In the genomic region with DNA sequence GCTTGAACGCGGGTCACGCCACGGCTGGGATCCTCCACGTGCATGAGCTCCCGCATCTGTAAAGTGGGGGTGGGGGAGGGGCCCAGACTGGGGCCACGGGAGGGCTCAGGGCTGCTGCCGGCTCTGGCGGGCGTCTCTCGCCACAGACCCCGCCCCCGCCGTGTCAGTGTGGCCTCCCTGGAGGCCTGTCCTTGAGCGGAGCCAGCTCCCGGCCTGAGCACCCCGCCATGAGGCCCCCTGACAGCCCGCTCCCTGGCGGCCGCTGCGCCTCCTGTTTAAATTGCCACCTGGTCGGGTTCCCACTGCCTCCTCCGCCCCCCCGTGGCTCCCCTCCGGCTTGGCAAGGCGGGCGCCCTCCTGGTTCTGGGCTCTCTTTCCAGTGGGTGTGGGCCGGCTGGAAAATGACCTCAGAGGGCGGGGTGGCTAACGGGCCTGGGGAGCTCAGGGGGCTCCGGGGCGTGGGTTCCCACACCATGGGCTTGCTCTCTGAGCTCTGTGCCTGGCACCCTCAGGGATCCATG, we compare ENCODE assay signal across 17 cellular contexts. TPM values are rescaled to one million over a fixed set of nuclear protein-coding genes. Genes with fewer than 3 reads are reported as not detected.
DNase-seq lines count a peak whose midpoint lies in the region; ATAC-seq, FAIRE-seq and TF ChIP-seq lines count a peak whose summit lies in the region.
"Had no signal": no experiment of that assay in that cellular context is flagged by ENCODE, and none has a peak within 500 bp of the region (broad histone marks: within the 10 kb centered on the region; RNA-seq: fewer than 3 reads in every experiment).

No MANE protein-coding gene starts in this region.

- H3K23me2 ChIP-seq in H1 (ENCODE audit: low read depth, low read length): peaks cover 23% of the 10 kb centered on the region; the same call in 1 of the 2 replicates

- no peak overlapping the region for H3K56ac ChIP-seq in H1 (replicated peaks; ENCODE audit: insufficient read length, low read depth, low read length)

- intact Hi-C loops in Right ventricle myocardium inferior (cut with DNase I): no loop called here
- intact Hi-C loops in cardiac septum (cut with DNase I): no loop called here
- intact Hi-C loops in pancreas (cut with DNase I): no loop called here

- H3K4me2 ChIP-seq in H1 (ENCODE audit: insufficient read depth in 1 of 2, low read depth in 2 of 2, low read length in 2 of 2): no peak overlapping the region

- DNase-seq in Right ventricle myocardium inferior (ENCODE audit: missing footprints) (no peak), cardiac septum (ENCODE audit: low spot score) (no peak), HFFc6 (no peak), H1 (ENCODE audit: low read depth in 1 of 2, low spot score in 2 of 2) (no peak), pancreas (peak; percentile 73 to 89 (median 80)), SIG-M5 treated with dmso at 0.1 percent for 504 hours (lab: John Stamatoyannopoulos, UW; ENCODE audit: unreplicated experiment) (no peak)
- no peak for DNase-seq in stimulated activated effector memory CD8-positive, alpha-beta T cell treated with anti-CD3 and anti-CD28 coated beads, Interleukin-12 subunit alpha, Interleukin-12 subunit beta, amount 100 ng/mL, for 72 hours (ENCODE audit: low spot score in 2 of 2)
- DNase-seq: CD4-positive, alpha-beta T cell; GF-D8; GOT3; Karpas-422; MM.1S; NCI-H1105 treated with DMSO at 0.1 percent for 48 hours; NCI-H2029; NCI-H69 had no signal

- H3K27ac ChIP-seq in H1 (ENCODE audit: low read depth, low read length) (no peak overlapping the region), pancreas (no peak overlapping the region)

- no peak overlapping the region for H4K5ac ChIP-seq in H1 (ENCODE audit: insufficient read length, low read depth, low read length)

- no peak overlapping the region for H3K4ac ChIP-seq in H1 (replicated peaks; ENCODE audit: insufficient read length, low read depth, low read length)

- no peak overlapping the region for H3K9ac ChIP-seq in H1 (replicated peaks in 1 of 4; ENCODE audit: extremely low read depth in 1 of 4, low read depth in 3 of 4, low read length in 3 of 4)

- H3K27me3 Mint-ChIP-seq in HFFc6 (ENCODE audit: insufficient read depth): peaks cover 17% of the 10 kb centered on the region; the same call in 1 of the 2 replicates

- no peak overlapping the region for H3K4me3 Mint-ChIP-seq in HFFc6
- H3K4me3 Mint-ChIP-seq in stimulated activated effector memory CD8-positive, alpha-beta T cell treated with anti-CD3 and anti-CD28 coated beads, Interleukin-12 subunit alpha, Interleukin-12 subunit beta, amount 100 ng/mL, for 72 hours: no peak overlapping the region
- H3K4me3 Mint-ChIP-seq: CD4-positive, alpha-beta T cell had no signal

- no peak for TF ChIP-seq RAD21 in H1 (IDR thresholded peaks at IDR 0.05 in 1 of 2, conservative IDR thresholded peaks at IDR 0.05 in 1 of 2; ENCODE audit: low read depth in 2 of 2, low read length in 2 of 2)

- no peak for TF ChIP-seq EP300 in H1 (IDR thresholded peaks at IDR 0.05; ENCODE audit: borderline replicate concordance in 1 of 2, low read depth in 2 of 2, low read length in 2 of 2)

- no peak overlapping the region for H2AK5ac ChIP-seq in H1 (ENCODE audit: low read depth, low read length)

- H3K9me3 Mint-ChIP-seq in HFFc6: no peaks in the 10 kb centered on the region
- H3K9me3 Mint-ChIP-seq in stimulated activated effector memory CD8-positive, alpha-beta T cell treated with anti-CD3 and anti-CD28 coated beads, Interleukin-12 subunit alpha, Interleukin-12 subunit beta, amount 100 ng/mL, for 72 hours: no peaks in the 10 kb centered on the region
- H3K9me3 Mint-ChIP-seq: CD4-positive, alpha-beta T cell had no signal

- no peak overlapping the region for H4K91ac ChIP-seq in H1 (replicated peaks; ENCODE audit: insufficient read length, low read length)

- H3K4me1 Mint-ChIP-seq in HFFc6 (ENCODE audit: low read depth): no peaks in the 10 kb centered on the region
- peaks cover 6% of the 10 kb centered on the region for H3K4me1 Mint-ChIP-seq in stimulated activated effector memory CD8-positive, alpha-beta T cell treated with anti-CD3 and anti-CD28 coated beads, Interleukin-12 subunit alpha, Interleukin-12 subunit beta, amount 100 ng/mL, for 72 hours

- no peak overlapping the region for H2BK5ac ChIP-seq in H1 (ENCODE audit: low read depth, low read length)

- H3K27ac Mint-ChIP-seq in HFFc6: no peak overlapping the region
- no peak overlapping the region for H3K27ac Mint-ChIP-seq in stimulated activated effector memory CD8-positive, alpha-beta T cell treated with anti-CD3 and anti-CD28 coated beads, Interleukin-12 subunit alpha, Interleukin-12 subunit beta, amount 100 ng/mL, for 72 hours
- H3K27ac Mint-ChIP-seq: CD4-positive, alpha-beta T cell had no signal

- H3K36me3 ChIP-seq in H1 (ENCODE audit: control insufficient read depth in 2 of 4, insufficient read depth in 4 of 4, low read length in 3 of 4) (no peaks in the 10 kb centered on the region), pancreas (no peaks in the 10 kb centered on the region)

- TF ChIP-seq CTCF in HFFc6 (IDR thresholded peaks at IDR 0.05): peak; percentile 16; the same call in 1 of the 2 replicates
- TF ChIP-seq CTCF in H1 (IDR thresholded peaks at IDR 0.05; ENCODE audit: control extremely low read depth in 1 of 3, insufficient read depth in 1 of 3, low read depth in 1 of 3, low read length in 3 of 3): no peak
- TF ChIP-seq CTCF in pancreas (IDR thresholded peaks at IDR 0.05): peak in 1 of 4 donors; percentile 13

- no peaks in the 10 kb centered on the region; a peak in 1 of 7 replicates for H3K4me1 ChIP-seq in H1 (replicated peaks in 1 of 4; ENCODE audit: control insufficient read depth in 3 of 4, insufficient read depth in 4 of 4, low read length in 3 of 4)
- H3K4me1 ChIP-seq in pancreas: no peaks in the 10 kb centered on the region

- H3K36me3 Mint-ChIP-seq in HFFc6 (ENCODE audit: low read depth): no peaks in the 10 kb centered on the region
- H3K36me3 Mint-ChIP-seq in stimulated activated effector memory CD8-positive, alpha-beta T cell treated with anti-CD3 and anti-CD28 coated beads, Interleukin-12 subunit alpha, Interleukin-12 subunit beta, amount 100 ng/mL, for 72 hours: no peaks in the 10 kb centered on the region

- peaks cover 0 to 13% of the 10 kb centered on the region in 2 experiments for H4K20me1 ChIP-seq in H1 (replicated peaks in 1 of 2; ENCODE audit: control insufficient read depth in 1 of 2, insufficient read depth in 2 of 2, low read length in 2 of 2)

- FAIRE-seq in H1 (lab: Jason Lieb, UNC) (no peak), pancreas (lab: Jason Lieb, UNC) (no peak)
- FAIRE-seq: A204.1 had no signal

- H2AFZ ChIP-seq in H1 (ENCODE audit: low read length): no peak overlapping the region

- H3K79me2 ChIP-seq in H1 (ENCODE audit: control insufficient read depth in 1 of 2, insufficient read depth in 2 of 2, low read length in 2 of 2): no peaks in the 10 kb centered on the region

- CTCF ChIA-PET in H1 (lab: Charles Lee; ENCODE audit: partially characterized antibody): no interaction called here

- no peak for TF ChIP-seq POLR2A in H1 (IDR thresholded peaks at IDR 0.05; ENCODE audit: control extremely low read depth in 1 of 2, low read depth in 2 of 2, low read length in 2 of 2)

- H3K9me3 ChIP-seq in H1 (ENCODE audit: insufficient read depth in 2 of 2, low read depth in 1 of 2, low read length in 1 of 2) (peaks cover 4 to 15% of the 10 kb centered on the region in 2 experiments; a peak in 3 of 4 replicates), pancreas (no peaks in the 10 kb centered on the region)

- H2BK20ac ChIP-seq in H1 (ENCODE audit: low read length): no peak overlapping the region

- H2BK120ac ChIP-seq in H1 (replicated peaks; ENCODE audit: low read depth, low read length): no peak overlapping the region

- peak; percentile 68 for ATAC-seq in Right ventricle myocardium inferior
- peak; percentile 79 to 94 (median 86) for ATAC-seq in pancreas
- no peak for ATAC-seq in stimulated activated effector memory CD8-positive, alpha-beta T cell treated with anti-CD3 and anti-CD28 coated beads, Interleukin-12 subunit alpha, Interleukin-12 subunit beta, amount 100 ng/mL, for 72 hours
- ATAC-seq in HG02852 (IDR thresholded peaks at IDR 0.05; ENCODE audit: unreplicated experiment): no peak

- no peak overlapping the region for H3K18ac ChIP-seq in H1 (ENCODE audit: extremely low read depth, low read length)

- peak overlapping the region; percentile 46; the same call in 1 of the 2 replicates for H4K8ac ChIP-seq in H1 (ENCODE audit: extremely low read depth, insufficient read depth, low read length)

- H3K79me1 ChIP-seq in H1 (ENCODE audit: low read depth, low read length): no peaks in the 10 kb centered on the region

- POLR2A ChIA-PET in H1 (lab: Charles Lee; ENCODE audit: partially characterized antibody): no interaction called here

- H2BK15ac ChIP-seq in H1 (ENCODE audit: low read length): no peak overlapping the region

- no peak overlapping the region for H3K23ac ChIP-seq in H1 (ENCODE audit: insufficient read length)

- no peak overlapping the region for H3K14ac ChIP-seq in H1 (ENCODE audit: insufficient read length)

- H3K27me3 ChIP-seq in H1 (replicated peaks in 1 of 4; ENCODE audit: control insufficient read depth in 3 of 4, extremely low read depth in 1 of 4, insufficient read depth in 3 of 4, low read length in 3 of 4) (no peaks in the 10 kb centered on the region), pancreas (no peaks in the 10 kb centered on the region)

- no peak overlapping the region for H2BK12ac ChIP-seq in H1 (ENCODE audit: low read depth, low read length)

- no peak overlapping the region for H3K4me3 ChIP-seq in H1 (ENCODE audit: extremely low read depth in 1 of 4, insufficient read depth in 2 of 4, low read depth in 3 of 4, low read length in 4 of 4)
- peak overlapping the region in 1 of 4 donors; percentile 14 for H3K4me3 ChIP-seq in pancreas

- 81% methylated on average over 22 of the region's 32 CpGs; no CpG with 5 or more reads in 1 of the 2 experiments for WGBS in H1 (ENCODE audit: extremely low coverage in 1 of 2, insufficient coverage in 1 of 2, insufficient read length in 1 of 2, insufficient replicate concordance in 2 of 2, low coverage in 1 of 2, low lambda C conversion rate in 2 of 2, missing lambda C conversion rate in 1 of 2), 2 experiments
- WGBS in pancreas, 2 donors: 6 to 7% methylated on average over 31 to 32 of the region's 32 CpGs

RNA-seq across cellular contexts. Expression of a gene that starts 42.1 kb away (rescaled TPM):
- total RNA-seq in Right ventricle myocardium inferior: 14.7 TPM
- 0.57 TPM for total RNA-seq in cardiac septum
- total RNA-seq in HFFc6 (2021; fragmentation: NEBNext Ultra II Directional; extraction: Animal tissue kit (Norgen Biotek cat#: 25700)): not detected
- 0.31 and 0.56 TPM in 2 replicates for total RNA-seq in H1 (2021; fragmentation: NEBNext Ultra II Directional; extraction: Animal tissue kit (Norgen Biotek cat#: 25700))
- 0.60 and 0.61 TPM in 2 replicates for polyA plus RNA-seq in H1 (2011; rRNA removed)
- polyA plus RNA-seq in H1 (2011; cell fraction: cytosol; rRNA removed): 0.69 TPM
- 1.4 TPM for polyA plus RNA-seq in H1 (2011; cell fraction: nucleus; rRNA removed)
- polyA plus RNA-seq in H1 (2012, experiment 1 of 2): 0.27 to 0.40 TPM (median 0.28 TPM) in 3 of 4 replicates, not detected in the other
- polyA plus RNA-seq in H1 (2012, experiment 2 of 2): 0.42 TPM
- polyA plus RNA-seq in H1 (2013, experiment 1 of 2): 0.45 TPM
- 0.53 TPM for polyA plus RNA-seq in H1 (2013, experiment 2 of 2)
- 0.13 TPM in 1 of 2 replicates, not detected in the other for polyA minus RNA-seq in H1 (2011; rRNA and poly(A)+ RNA removed)
- polyA minus RNA-seq in H1 (2011; cell fraction: cytosol; rRNA and poly(A)+ RNA removed): not detected
- polyA minus RNA-seq in H1 (2011; cell fraction: nucleus; rRNA and poly(A)+ RNA removed): 0.80 TPM
- under 1 TPM in 5 of 6 donors, not detected in 1; 0.12 to 0.38 (median 0.24) TPM for total RNA-seq in pancreas
- polyA plus RNA-seq in pancreas: 1 to 10 TPM; 1.2 TPM
- total RNA-seq: CD4-positive, alpha-beta T cell had no signal

RNA-seq across cellular contexts. Expression of a gene that starts 48.9 kb away (rescaled TPM):
- total RNA-seq in Right ventricle myocardium inferior (0.89 TPM), cardiac septum (1.8 TPM), pancreas (1 to 10 TPM in 1 of 6 donors, under 1 TPM in 5; 0.54 to 1.3 (median 0.75) TPM)
- total RNA-seq in HFFc6 (2021; fragmentation: NEBNext Ultra II Directional; extraction: Animal tissue kit (Norgen Biotek cat#: 25700)): under 1 TPM in 2 of 6 experiments, not detected in 4; 0.05 to 0.07 TPM
- 5.7 and 6.4 TPM in 2 replicates for total RNA-seq in H1 (2021; fragmentation: NEBNext Ultra II Directional; extraction: Animal tissue kit (Norgen Biotek cat#: 25700))
- polyA plus RNA-seq in H1 (2011; rRNA removed) (2.2 and 4.5 TPM in 2 replicates), pancreas (1 to 10 TPM; 3.5 to 5.5 TPM)
- polyA plus RNA-seq in H1 (2011; cell fraction: cytosol; rRNA removed): 3.4 TPM
- polyA plus RNA-seq in H1 (2011; cell fraction: nucleus; rRNA removed): 6.4 TPM
- polyA plus RNA-seq in H1 (2012, experiment 1 of 2): 2.6 to 3.6 TPM (median 3.4 TPM) in 4 replicates
- polyA plus RNA-seq in H1 (2012, experiment 2 of 2): 3.8 TPM
- polyA plus RNA-seq in H1 (2013, experiment 1 of 2): 4.4 TPM
- polyA plus RNA-seq in H1 (2013, experiment 2 of 2): 4.6 TPM
- 0.51 and 1.2 TPM in 2 replicates for polyA minus RNA-seq in H1 (2011; rRNA and poly(A)+ RNA removed)
- 1.8 TPM for polyA minus RNA-seq in H1 (2011; cell fraction: cytosol; rRNA and poly(A)+ RNA removed)
- 3.5 TPM for polyA minus RNA-seq in H1 (2011; cell fraction: nucleus; rRNA and poly(A)+ RNA removed)

RNA-seq across cellular contexts. Expression of a gene that starts 59.7 kb away (rescaled TPM):
- 8.1 TPM for total RNA-seq in Right ventricle myocardium inferior
- total RNA-seq in cardiac septum: 8.4 TPM
- 10 to 100 TPM; 10.9 to 19.3 (median 14.2) TPM for total RNA-seq in HFFc6 (2021; fragmentation: NEBNext Ultra II Directional; extraction: Animal tissue kit (Norgen Biotek cat#: 25700))
- total RNA-seq in H1 (2021; fragmentation: NEBNext Ultra II Directional; extraction: Animal tissue kit (Norgen Biotek cat#: 25700)): 3.5 and 5.1 TPM in 2 replicates
- 9.0 and 9.1 TPM in 2 replicates for polyA plus RNA-seq in H1 (2011; rRNA removed)
- 3.9 TPM for polyA plus RNA-seq in H1 (2011; cell fraction: cytosol; rRNA removed)
- polyA plus RNA-seq in H1 (2011; cell fraction: nucleus; rRNA removed): 13.2 TPM
- polyA plus RNA-seq in H1 (2012, experiment 1 of 2): 3.0 to 6.8 TPM (median 5.8 TPM) in 4 replicates
- polyA plus RNA-seq in H1 (2012, experiment 2 of 2): 4.3 TPM
- polyA plus RNA-seq in H1 (2013, experiment 1 of 2): 4.6 TPM
- polyA plus RNA-seq in H1 (2013, experiment 2 of 2): 4.0 TPM
- polyA minus RNA-seq in H1 (2011; rRNA and poly(A)+ RNA removed): 9.2 and 12.6 TPM in 2 replicates
- polyA minus RNA-seq in H1 (2011; cell fraction: cytosol; rRNA and poly(A)+ RNA removed): 2.3 TPM
- polyA minus RNA-seq in H1 (2011; cell fraction: nucleus; rRNA and poly(A)+ RNA removed): 11.4 TPM
- total RNA-seq in pancreas: 10 to 100 TPM in 4 of 6 donors, 1 to 10 TPM in 2; 9.3 to 17.6 (median 15.4) TPM
- 10 to 100 TPM; 48.3 to 64.6 TPM for polyA plus RNA-seq in pancreas

Comparison
In these comparisons a context has a peak if more than half of its experiments do, and no peak if none do; other contexts are left out.
1. RNA of a gene that starts 42.1 kb away (total RNA-seq): 14.7 TPM in Right ventricle myocardium inferior (single experiment); 0.57 TPM in cardiac septum (single experiment), 0.31 to 0.56 TPM in H1, 0.12 to 0.38 TPM in pancreas and not detected in HFFc6; every median in the first group is over 10 times any median in the second.
2. ATAC-seq: peak in Right ventricle myocardium inferior (single experiment) and pancreas (4 of 4); none in stimulated activated effector memory CD8-positive, alpha-beta T cell treated with anti-CD3 and anti-CD28 coated beads, Interleukin-12 subunit alpha, Interleukin-12 subunit beta, amount 100 ng/mL, for 72 hours (single experiment) and HG02852 (single experiment).
3. DNase-seq: peak in pancreas (6 of 6); none in Right ventricle myocardium inferior (single experiment), cardiac septum (single experiment), HFFc6 (single experiment), H1 (0 of 2), SIG-M5 treated with dmso at 0.1 percent for 504 hours (single experiment) and stimulated activated effector memory CD8-positive, alpha-beta T cell treated with anti-CD3 and anti-CD28 coated beads, Interleukin-12 subunit alpha, Interleukin-12 subunit beta, amount 100 ng/mL, for 72 hours (0 of 2).